9 cellular contexts compared by ENCODE assay signal in genomic region chr1:45394342-45394741, GRCh38. TPM values are rescaled to one million over a fixed set of nuclear protein-coding genes. Genes with fewer than 3 reads are reported as not detected.
DNase-seq lines count a peak whose midpoint lies in the region; ATAC-seq and TF ChIP-seq lines count a peak whose summit lies in the region.
"Had no signal": no experiment of that assay in that cellular context is flagged by ENCODE, and none has a peak within 500 bp of the region (broad histone marks: within the 10 kb centered on the region; RNA-seq: fewer than 3 reads in every experiment).

No MANE protein-coding gene starts in this region.

- CTCF ChIA-PET in activated naive CD4-positive, alpha-beta T cell treated with anti-CD3 and anti-CD28 coated beads, Interleukin-2, amount 10 ng/mL, durations not matched to agents 7 days and 5 days (lab: Charles Lee) = interaction anchor here (1.2 kb wide), 1 partner anchor 99 kb away, joined by 3 read pairs; no protein-coding TSS in a partner anchor

- no peaks in the 10 kb centered on the region for H3K9me3 Mint-ChIP-seq in activated naive CD4-positive, alpha-beta T cell treated with anti-CD3 and anti-CD28 coated beads, Interleukin-2, amount 10 ng/mL, durations not matched to agents 7 days and 5 days
- no peaks in the 10 kb centered on the region for H3K9me3 Mint-ChIP-seq in stimulated activated memory B cell treated with anti-CD40 and anti-IgM and Interleukin-4, amounts not matched to agents 10 μg/mL and 1 μg/mL and 100 μg/mL, for 72 hours

- H3K9me2 ChIP-seq in hepatocyte (replicated peaks; ENCODE audit: insufficient read depth) = no peaks in the 10 kb centered on the region

- no peak overlapping the region for H2AFZ ChIP-seq in hepatocyte

- no peak for DNase-seq in activated naive CD4-positive, alpha-beta T cell treated with anti-CD3 and anti-CD28 coated beads, Interleukin-2, amount 10 ng/mL, durations not matched to agents 7 days and 5 days
- DNase-seq in activated naive CD4-positive, alpha-beta T cell (lab: John Stamatoyannopoulos, UW) = no peak
- DNase-seq in NCI-H1436 treated with DMSO at 0.1 percent for 48 hours (lab: John Stamatoyannopoulos, UW) = no peak
- no peak for DNase-seq in DMS79 treated with DMSO at 0.1 percent for 48 hours (lab: John Stamatoyannopoulos, UW)
- DNase-seq in hepatocyte (ENCODE audit: low spot score) = no peak

- H3K4me3 Mint-ChIP-seq in activated naive CD4-positive, alpha-beta T cell treated with anti-CD3 and anti-CD28 coated beads, Interleukin-2, amount 10 ng/mL, durations not matched to agents 7 days and 5 days = no peak overlapping the region
- peak overlapping the region; percentile 54 for H3K4me3 Mint-ChIP-seq in stimulated activated memory B cell treated with anti-CD40 and anti-IgM and Interleukin-4, amounts not matched to agents 10 μg/mL and 1 μg/mL and 100 μg/mL, for 72 hours

- peak; percentile 50; the same call in 1 of the 2 replicates for TF ChIP-seq POLR2A in Raji (IDR thresholded peaks at IDR 0.05; ENCODE audit: insufficient read depth, low read depth, low read length)

- H3K9me3 ChIP-seq in hepatocyte (ENCODE audit: low read depth) = no peaks in the 10 kb centered on the region
- H3K9me3 ChIP-seq: SJSA1 had no signal

- H3K79me2 ChIP-seq in hepatocyte = no peaks in the 10 kb centered on the region

- H3K4me2 ChIP-seq in hepatocyte = no peak overlapping the region

- no peak for TF ChIP-seq CTCF in hepatocyte (IDR thresholded peaks at IDR 0.05; ENCODE audit: poor library complexity)

- peak overlapping the region; percentile 77 for H3K27ac Mint-ChIP-seq in activated naive CD4-positive, alpha-beta T cell treated with anti-CD3 and anti-CD28 coated beads, Interleukin-2, amount 10 ng/mL, durations not matched to agents 7 days and 5 days
- H3K27ac Mint-ChIP-seq in stimulated activated memory B cell treated with anti-CD40 and anti-IgM and Interleukin-4, amounts not matched to agents 10 μg/mL and 1 μg/mL and 100 μg/mL, for 72 hours = peak overlapping the region; percentile 77

- no peak overlapping the region for H3K27ac ChIP-seq in hepatocyte
- H3K27ac ChIP-seq: SJSA1 had no signal

- no peaks in the 10 kb centered on the region for H3K36me3 ChIP-seq in hepatocyte (replicated peaks; ENCODE audit: insufficient read depth, low read depth)
- H3K36me3 ChIP-seq: SJSA1 had no signal

- peak; percentile 71 for ATAC-seq in HG02870 (IDR thresholded peaks at IDR 0.05; ENCODE audit: unreplicated experiment)
- peak; percentile 91 for ATAC-seq in stimulated activated memory B cell treated with anti-CD40 and anti-IgM and Interleukin-4, amounts not matched to agents 10 μg/mL and 1 μg/mL and 100 μg/mL, for 72 hours

- H4K20me1 ChIP-seq in hepatocyte (ENCODE audit: insufficient read depth, poor library complexity, severe bottlenecking) = no peaks in the 10 kb centered on the region

- H3K36me3 Mint-ChIP-seq in activated naive CD4-positive, alpha-beta T cell treated with anti-CD3 and anti-CD28 coated beads, Interleukin-2, amount 10 ng/mL, durations not matched to agents 7 days and 5 days = no peaks in the 10 kb centered on the region
- no peaks in the 10 kb centered on the region for H3K36me3 Mint-ChIP-seq in stimulated activated memory B cell treated with anti-CD40 and anti-IgM and Interleukin-4, amounts not matched to agents 10 μg/mL and 1 μg/mL and 100 μg/mL, for 72 hours

- H3K4me3 ChIP-seq in hepatocyte = no peak overlapping the region
- H3K4me3 ChIP-seq: SJSA1 had no signal

- 91% methylated on average over 3 of the region's 3 CpGs for WGBS in hepatocyte (ENCODE audit: low lambda C conversion rate, missing lambda C conversion rate)

- no peaks in the 10 kb centered on the region for H3K27me3 ChIP-seq in hepatocyte
- H3K27me3 ChIP-seq: SJSA1 had no signal

- peaks cover 14% of the 10 kb centered on the region for H3K4me1 Mint-ChIP-seq in activated naive CD4-positive, alpha-beta T cell treated with anti-CD3 and anti-CD28 coated beads, Interleukin-2, amount 10 ng/mL, durations not matched to agents 7 days and 5 days
- H3K4me1 Mint-ChIP-seq in stimulated activated memory B cell treated with anti-CD40 and anti-IgM and Interleukin-4, amounts not matched to agents 10 μg/mL and 1 μg/mL and 100 μg/mL, for 72 hours = peaks cover 49% of the 10 kb centered on the region

- no peaks in the 10 kb centered on the region for H3K27me3 Mint-ChIP-seq in activated naive CD4-positive, alpha-beta T cell treated with anti-CD3 and anti-CD28 coated beads, Interleukin-2, amount 10 ng/mL, durations not matched to agents 7 days and 5 days
- H3K27me3 Mint-ChIP-seq in stimulated activated memory B cell treated with anti-CD40 and anti-IgM and Interleukin-4, amounts not matched to agents 10 μg/mL and 1 μg/mL and 100 μg/mL, for 72 hours = no peaks in the 10 kb centered on the region

- no peaks in the 10 kb centered on the region for H3K4me1 ChIP-seq in hepatocyte (ENCODE audit: insufficient read depth)
- H3K4me1 ChIP-seq: SJSA1 had no signal

RNA-seq across cellular contexts. Expression of gene MUTYH, which starts 54.1 kb away (rescaled TPM):
- 16.6 and 23.5 TPM in 2 replicates for total RNA-seq in hepatocyte
- polyA plus RNA-seq in hepatocyte = 24.9 and 29.6 TPM in 2 replicates

RNA-seq across cellular contexts. Expression of gene TOE1, which starts 54.4 kb away (rescaled TPM):
- 10.4 and 10.6 TPM in 2 replicates for total RNA-seq in hepatocyte
- 12.2 and 17.4 TPM in 2 replicates for polyA plus RNA-seq in hepatocyte
